In genomic region chr9:89194381-89195114, GRCh38 we compare ENCODE assay signal across 37 cellular contexts. TPM values are rescaled to one million over a fixed set of nuclear protein-coding genes. Genes with fewer than 3 reads are reported as not detected.
"Had no signal": no experiment of that assay in that cellular context is flagged by ENCODE, and none has a peak within 500 bp of the region (broad histone marks: within the 10 kb centered on the region; RNA-seq: fewer than 3 reads in every experiment).

No MANE protein-coding gene starts in this region.

- H3K4me3 Mint-ChIP-seq: activated CD4-positive, alpha-beta memory T cell treated with anti-CD3 and anti-CD28 coated beads for 36 hours; activated CD4-positive, alpha-beta T cell treated with anti-CD3 and anti-CD28 coated beads for 36 hours; activated CD4-positive, alpha-beta T cell treated with anti-CD3 and anti-CD28 coated beads, Interleukin-2, amount 10 ng/mL, durations not matched to agents 24 days and 14 days; activated CD8-positive, alpha-beta memory T cell treated with anti-CD3 and anti-CD28 coated beads, Interleukin-2, amount 10 ng/mL, durations not matched to agents 7 days and 5 days; activated CD8-positive, alpha-beta T cell treated with anti-CD3 and anti-CD28 coated beads, Interleukin-2, amount 10 ng/mL, durations not matched to agents 7 days and 5 days; activated naive CD4-positive, alpha-beta T cell treated with anti-CD3 and anti-CD28 coated beads for 36 hours; activated naive CD4-positive, alpha-beta T cell treated with anti-CD3 and anti-CD28 coated beads, Interleukin-2, amount 50 U/mL, for 24 hours; activated naive CD8-positive, alpha-beta T cell treated with anti-CD3 and anti-CD28 coated beads for 36 hours; activated naive CD8-positive, alpha-beta T cell treated with anti-CD3 and anti-CD28 coated beads, Interleukin-2, amount 50 U/mL, for 24 hours; activated T-helper 1 cell treated with anti-CD3 and anti-CD28 coated beads, Interleukin-12 subunit alpha, Interleukin-12 subunit beta, Interleukin-2, Interleukin-4 antibody, amounts not matched to agents 30 ng/mL and 10 ng/mL and 1 ng/mL, durations not matched to agents 14 hours and 24 hours and 36 hours; effector memory CD8-positive, alpha-beta T cell had no signal

- H3K27ac ChIP-seq: adrenal gland, body of pancreas, epithelial cell of prostate, gastrocnemius medialis, heart left ventricle had no signal

- H3K27me3 ChIP-seq: adrenal gland, body of pancreas, gastrocnemius medialis, heart left ventricle had no signal

- H3K36me3 ChIP-seq: adrenal gland, gastrocnemius medialis, heart left ventricle had no signal

- DNase-seq: activated CD4-positive, alpha-beta memory T cell treated with anti-CD3 and anti-CD28 coated beads for 36 hours; activated CD4-positive, alpha-beta T cell treated with anti-CD3 and anti-CD28 coated beads for 36 hours; activated CD4-positive, alpha-beta T cell treated with anti-CD3 and anti-CD28 coated beads, Interleukin-2, amount 10 ng/mL, durations not matched to agents 24 days and 14 days; activated CD4-positive, CD25-positive, alpha-beta regulatory T cell; activated CD4-positive, CD25-positive, alpha-beta regulatory T cell treated with anti-CD3 and anti-CD28 coated beads, Interleukin-2, amount 50 U/mL, for 72 hours; activated CD8-positive, alpha-beta memory T cell treated with anti-CD3 and anti-CD28 coated beads, Interleukin-2, amount 10 ng/mL, durations not matched to agents 7 days and 5 days; activated CD8-positive, alpha-beta memory T cell treated with anti-CD3 and anti-CD28 coated beads, Interleukin-2, amount 50 U/mL, for 4 hours; activated CD8-positive, alpha-beta T cell treated with anti-CD3 and anti-CD28 coated beads, Interleukin-2, amount 10 ng/mL, durations not matched to agents 7 days and 5 days; activated effector memory CD4-positive, alpha-beta T cell treated with anti-CD3 and anti-CD28 coated beads, Interleukin-2, amount 50 U/mL, for 16 hours; activated naive CD4-positive, alpha-beta T cell treated with anti-CD3 and anti-CD28 coated beads for 36 hours; activated naive CD8-positive, alpha-beta T cell treated with anti-CD3 and anti-CD28 coated beads for 36 hours; activated naive CD8-positive, alpha-beta T cell treated with anti-CD3 and anti-CD28 coated beads, Interleukin-2, amount 50 U/mL, for 24 hours; activated T-cell treated with anti-CD3 and anti-CD28 coated beads, Interleukin-2, amount 50 U/mL, for 1 hour; activated T-cell treated with anti-CD3 and anti-CD28 coated beads, Interleukin-2, amount 50 U/mL, for 48 hours; adrenal gland; amygdala; aorta; body of pancreas; caudate nucleus; cortex of kidney; dermis blood vessel endothelial cell; effector CD4-positive, alpha-beta T cell; effector memory CD8-positive, alpha-beta T cell; gastrocnemius medialis; glutamatergic neuron; heart left ventricle; T-helper 2 cell had no signal

- H3K4me1 ChIP-seq: adrenal gland, body of pancreas, gastrocnemius medialis, heart left ventricle had no signal

- H3K36me3 Mint-ChIP-seq: activated CD8-positive, alpha-beta memory T cell treated with anti-CD3 and anti-CD28 coated beads, Interleukin-2, amount 10 ng/mL, durations not matched to agents 7 days and 5 days; activated naive CD4-positive, alpha-beta T cell treated with anti-CD3 and anti-CD28 coated beads, Interleukin-2, amount 50 U/mL, for 24 hours; activated naive CD8-positive, alpha-beta T cell treated with anti-CD3 and anti-CD28 coated beads for 36 hours had no signal

- H3K4me1 Mint-ChIP-seq: activated CD4-positive, alpha-beta T cell treated with anti-CD3 and anti-CD28 coated beads for 36 hours; activated CD4-positive, alpha-beta T cell treated with anti-CD3 and anti-CD28 coated beads, Interleukin-2, amount 10 ng/mL, durations not matched to agents 24 days and 14 days; activated CD8-positive, alpha-beta memory T cell treated with anti-CD3 and anti-CD28 coated beads, Interleukin-2, amount 10 ng/mL, durations not matched to agents 7 days and 5 days; activated naive CD4-positive, alpha-beta T cell treated with anti-CD3 and anti-CD28 coated beads, Interleukin-2, amount 50 U/mL, for 24 hours; activated naive CD8-positive, alpha-beta T cell treated with anti-CD3 and anti-CD28 coated beads for 36 hours; activated naive CD8-positive, alpha-beta T cell treated with anti-CD3 and anti-CD28 coated beads, Interleukin-2, amount 50 U/mL, for 24 hours had no signal

- H3K9me3 ChIP-seq: body of pancreas had no signal

- ATAC-seq: activated CD4-positive, alpha-beta T cell treated with anti-CD3 and anti-CD28 coated beads for 36 hours; activated CD8-positive, alpha-beta memory T cell treated with anti-CD3 and anti-CD28 coated beads, Interleukin-2, amount 10 ng/mL, durations not matched to agents 7 days and 5 days; activated CD8-positive, alpha-beta T cell treated with anti-CD3 and anti-CD28 coated beads, Interleukin-2, amount 10 ng/mL, durations not matched to agents 7 days and 5 days; activated naive CD8-positive, alpha-beta T cell treated with anti-CD3 and anti-CD28 coated beads, Interleukin-2, amount 50 U/mL, for 24 hours; body of pancreas; effector memory CD8-positive, alpha-beta T cell; esophagus mucosa; gastrocnemius medialis; heart left ventricle had no signal

- H3K27ac Mint-ChIP-seq: activated CD4-positive, alpha-beta memory T cell treated with anti-CD3 and anti-CD28 coated beads for 36 hours; activated CD4-positive, alpha-beta T cell treated with anti-CD3 and anti-CD28 coated beads for 36 hours; activated CD4-positive, alpha-beta T cell treated with anti-CD3 and anti-CD28 coated beads, Interleukin-2, amount 10 ng/mL, durations not matched to agents 24 days and 14 days; activated CD8-positive, alpha-beta memory T cell treated with anti-CD3 and anti-CD28 coated beads, Interleukin-2, amount 10 ng/mL, durations not matched to agents 7 days and 5 days; activated CD8-positive, alpha-beta T cell treated with anti-CD3 and anti-CD28 coated beads, Interleukin-2, amount 10 ng/mL, durations not matched to agents 7 days and 5 days; activated naive CD4-positive, alpha-beta T cell treated with anti-CD3 and anti-CD28 coated beads for 36 hours; activated naive CD4-positive, alpha-beta T cell treated with anti-CD3 and anti-CD28 coated beads, Interleukin-2, amount 50 U/mL, for 24 hours; activated naive CD8-positive, alpha-beta T cell treated with anti-CD3 and anti-CD28 coated beads for 36 hours; activated naive CD8-positive, alpha-beta T cell treated with anti-CD3 and anti-CD28 coated beads, Interleukin-2, amount 50 U/mL, for 24 hours; activated T-helper 1 cell treated with anti-CD3 and anti-CD28 coated beads, Interleukin-12 subunit alpha, Interleukin-12 subunit beta, Interleukin-2, Interleukin-4 antibody, amounts not matched to agents 30 ng/mL and 10 ng/mL and 1 ng/mL, durations not matched to agents 14 hours and 24 hours and 36 hours; activated T-helper 2 cell treated with anti-CD3 and anti-CD28 coated beads, Interferon-gamma antibody, Interleukin-2, Interleukin-4, amounts not matched to agents 10 μg/mL and 5 μg/mL and 100 μg/mL, durations not matched to agents 14 hours and 24 hours and 36 hours; effector memory CD8-positive, alpha-beta T cell had no signal

- H3K27me3 Mint-ChIP-seq: activated naive CD8-positive, alpha-beta T cell treated with anti-CD3 and anti-CD28 coated beads for 36 hours had no signal

- FAIRE-seq: colon, endometrium, endothelial cell of umbilical vein had no signal

- H3K4me3 ChIP-seq: adrenal gland, body of pancreas, heart left ventricle had no signal

RNA-seq across cellular contexts. Expression of gene SHC3, which starts 15.9 kb away (rescaled TPM):
- total RNA-seq: activated CD4-positive, alpha-beta memory T cell treated with anti-CD3 and anti-CD28 coated beads for 36 hours; activated CD4-positive, alpha-beta T cell treated with anti-CD3 and anti-CD28 coated beads for 36 hours; activated CD4-positive, alpha-beta T cell treated with anti-CD3 and anti-CD28 coated beads, Interleukin-2, amount 10 ng/mL, durations not matched to agents 24 days and 14 days; activated CD8-positive, alpha-beta memory T cell treated with anti-CD3 and anti-CD28 coated beads for 36 hours; activated CD8-positive, alpha-beta memory T cell treated with anti-CD3 and anti-CD28 coated beads, Interleukin-2, amount 10 ng/mL, durations not matched to agents 7 days and 5 days; activated CD8-positive, alpha-beta T cell treated with anti-CD3 and anti-CD28 coated beads, Interleukin-2, amount 10 ng/mL, durations not matched to agents 7 days and 5 days; activated naive CD4-positive, alpha-beta T cell treated with anti-CD3 and anti-CD28 coated beads for 36 hours; activated naive CD8-positive, alpha-beta T cell treated with anti-CD3 and anti-CD28 coated beads for 36 hours; activated T-helper 1 cell treated with anti-CD3 and anti-CD28 coated beads, Interleukin-12 subunit alpha, Interleukin-12 subunit beta, Interleukin-2, Interleukin-4 antibody, amounts not matched to agents 30 ng/mL and 10 ng/mL and 1 ng/mL, durations not matched to agents 14 hours and 24 hours and 36 hours; activated T-helper 2 cell treated with anti-CD3 and anti-CD28 coated beads, Interferon-gamma antibody, Interleukin-2, Interleukin-4, amounts not matched to agents 10 μg/mL and 5 μg/mL and 100 μg/mL, durations not matched to agents 14 hours and 24 hours and 36 hours; T-helper 1 cell treated with Interleukin-12 subunit alpha and Interleukin-12 subunit beta and Interleukin-4 antibody, amounts not matched to agents 30 ng/mL and 1 ng/mL, for 36 hours had no signal
